Comparison of ENCODE assay signal across 14 cellular contexts in the genomic region with DNA sequence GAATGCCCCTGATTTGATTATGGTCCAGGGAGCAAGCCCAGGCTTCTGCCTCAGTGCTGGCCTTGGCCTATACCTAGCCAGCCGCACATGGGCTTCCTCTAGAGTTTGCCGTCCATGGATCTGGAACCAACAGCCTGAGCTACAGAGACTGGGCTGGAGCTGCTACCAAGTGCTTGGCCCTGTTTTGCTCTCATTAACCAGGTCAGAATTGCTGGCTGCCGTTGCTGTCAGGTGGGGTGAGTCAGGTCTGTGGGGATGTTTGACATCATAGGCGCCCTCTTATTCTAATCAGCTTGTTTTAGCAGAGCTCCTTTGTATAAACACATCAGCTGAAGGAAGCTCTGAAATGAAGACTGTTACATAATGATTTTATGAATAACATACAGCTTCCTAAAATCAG.
DNase-seq lines count a peak whose midpoint lies in the region; ATAC-seq, FAIRE-seq and TF ChIP-seq lines count a peak whose summit lies in the region.
"Had no signal": no experiment of that assay in that cellular context is flagged by ENCODE, and none has a peak within 500 bp of the region (broad histone marks: within the 10 kb centered on the region; RNA-seq: fewer than 3 reads in every experiment).

No MANE protein-coding gene starts in this region.

- no peaks in the 10 kb centered on the region for H4K20me1 ChIP-seq in mammary epithelial cell (ENCODE audit: insufficient read depth, low read length)

- no peak for TF ChIP-seq POLR2A in stomach (IDR thresholded peaks at IDR 0.05)

- in situ Hi-C loops in mammary epithelial cell (cut with MboI; ENCODE audit: low sequenced_read_pairs in 2 of 2): no loop called here

- CTCF ChIA-PET in mammary epithelial cell (lab: Charles Lee; ENCODE audit: low non-redundant PET): no interaction called here

- no peak overlapping the region for H3K9ac ChIP-seq in mammary epithelial cell (ENCODE audit: insufficient read depth, low read length)

- H3K27me3 ChIP-seq in mammary epithelial cell (ENCODE audit: insufficient read depth, low read length) (no peaks in the 10 kb centered on the region), stomach (no peaks in the 10 kb centered on the region)
- H3K27me3 ChIP-seq: gastrocnemius medialis had no signal

- no peak for TF ChIP-seq EP300 in stomach (IDR thresholded peaks at IDR 0.05)

- dilution Hi-C loops in mammary epithelial cell (cut with HindIII; ENCODE audit: low sequenced_read_pairs): no loop called here

- no peaks in the 10 kb centered on the region for H3K4me1 ChIP-seq in mammary epithelial cell (ENCODE audit: insufficient read depth, low read length)
- peaks cover 0 to 49% (median 27%) of the 10 kb centered on the region in 4 donors for H3K4me1 ChIP-seq in stomach

- BruUV-seq in mammary epithelial cell (replicated peaks; lab: Mats Ljungman, UMichigan): no TSS peak

- no peak overlapping the region for H2AFZ ChIP-seq in mammary epithelial cell (ENCODE audit: low read depth, low read length)

- DNase-seq in Right ventricle myocardium inferior (ENCODE audit: missing footprints) (peak; percentile 46), cardiac septum (ENCODE audit: low spot score) (no peak), mammary epithelial cell (peak; percentile 26), stomach (no peak), Ammon's horn (ENCODE audit: low spot score) (no peak), NCI-H82 treated with DMSO at 0.1 percent for 48 hours (lab: John Stamatoyannopoulos, UW; ENCODE audit: unreplicated experiment) (no peak)
- no peak for DNase-seq in activated naive CD4-positive, alpha-beta T cell treated with anti-CD3 and anti-CD28 coated beads, Interleukin-2, amount 50 U/mL, for 16 hours
- DNase-seq: activated B cell treated with CpG ODN at 0.5 μM for 24 hours, gastrocnemius medialis, HCEC 1CT, NCI-H1436, occipital lobe had no signal

- H3K27ac ChIP-seq in mammary epithelial cell (ENCODE audit: insufficient read depth, low read depth, low read length) (no peak overlapping the region), stomach (peak overlapping the region in 4 of 5 donors; percentile 33 to 69 (median 48))
- H3K27ac ChIP-seq: gastrocnemius medialis had no signal

- no peak overlapping the region for H3K4me2 ChIP-seq in mammary epithelial cell (ENCODE audit: insufficient read depth, low read depth, low read length)

- intact Hi-C loops in Right ventricle myocardium inferior (cut with DNase I) (loop anchor here (5.0 kb wide), 2 partner anchors 83 to 138 kb away; partner anchors contain the start of gene PHACTR2), cardiac septum (cut with DNase I) (loop anchor here (10.0 kb wide), 1 partner anchor 250 kb away; the partner anchor contains the start of gene LTV1), mammary epithelial cell (cut with micrococcal nuclease) (loop anchor here (5.0 kb wide), 2 partner anchors 83 to 248 kb away; partner anchors contain the start of genes LTV1 and PHACTR2), stomach (cut with DNase I; ENCODE audit: low total_unique reads) (no loop called here)

- WGBS in mammary epithelial cell (ENCODE audit: low coverage, missing lambda C conversion rate): 98% methylated on average over 4 of the region's 4 CpGs
- 49 to 70% (median 58%) methylated on average over 4 of the region's 4 CpGs for WGBS in stomach, 5 donors

- H3K4me3 ChIP-seq in mammary epithelial cell (replicated peaks in 1 of 3; ENCODE audit: insufficient read depth in 1 of 3, low read depth in 2 of 3, low read length in 3 of 3): no peak overlapping the region
- H3K4me3 ChIP-seq in stomach: no peak overlapping the region
- H3K4me3 ChIP-seq: gastrocnemius medialis had no signal

- no peaks in the 10 kb centered on the region for H3K36me3 ChIP-seq in mammary epithelial cell (ENCODE audit: insufficient read depth, low read length)
- no peaks in the 10 kb centered on the region for H3K36me3 ChIP-seq in stomach
- H3K36me3 ChIP-seq: gastrocnemius medialis had no signal

- TF ChIP-seq CTCF in mammary epithelial cell (conservative IDR thresholded peaks at IDR 0.05 in 1 of 2, IDR thresholded peaks at IDR 0.05 in 1 of 2; ENCODE audit: extremely low read depth in 1 of 2, insufficient read depth in 1 of 2, low read depth in 1 of 2, low read length in 2 of 2) (no peak), stomach (IDR thresholded peaks at IDR 0.05) (no peak)

- H3K9me3 ChIP-seq in mammary epithelial cell (replicated peaks; ENCODE audit: insufficient read depth, low read length): no peaks in the 10 kb centered on the region
- no peaks in the 10 kb centered on the region for H3K9me3 ChIP-seq in stomach
- H3K9me3 ChIP-seq: gastrocnemius medialis had no signal

- no peak for ATAC-seq in Right ventricle myocardium inferior
- ATAC-seq: gastrocnemius medialis had no signal

- H3K79me2 ChIP-seq in mammary epithelial cell (ENCODE audit: insufficient read depth, low read length): no peaks in the 10 kb centered on the region

- FAIRE-seq in islet of Langerhans (lab: Jason Lieb, UNC): peak; percentile 97
- FAIRE-seq: colon had no signal

Comparison
In these comparisons a context has a peak if more than half of its experiments do, and no peak if none do; other contexts are left out.
1. DNase-seq: peak in Right ventricle myocardium inferior (single experiment) and mammary epithelial cell (single experiment); none in cardiac septum (single experiment), stomach (single experiment), Ammon's horn (single experiment), NCI-H82 treated with DMSO at 0.1 percent for 48 hours (single experiment) and activated naive CD4-positive, alpha-beta T cell treated with anti-CD3 and anti-CD28 coated beads, Interleukin-2, amount 50 U/mL, for 16 hours (single experiment).